ENCODE assay signal across 24 cellular contexts in the genomic region with DNA sequence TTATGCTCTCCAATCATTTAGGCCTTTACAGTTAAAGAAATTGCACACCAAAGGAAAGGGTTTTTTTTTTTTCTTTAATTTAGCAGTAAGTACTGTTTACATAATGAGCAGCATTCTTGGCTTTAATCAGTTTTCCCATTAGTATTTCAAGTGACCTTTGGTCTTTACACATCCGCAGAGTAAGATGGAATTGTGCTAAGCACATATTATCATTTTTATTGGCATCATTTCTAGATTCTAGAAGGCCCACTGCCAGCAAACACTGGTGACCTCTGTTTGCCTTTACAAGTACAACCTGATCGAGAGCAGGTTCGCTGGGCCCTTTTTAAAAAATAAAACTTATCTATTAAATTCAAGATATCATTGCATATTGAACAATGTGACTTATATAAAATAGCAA.
"Had no signal": no experiment of that assay in that cellular context is flagged by ENCODE, and none has a peak within 500 bp of the region (broad histone marks: within the 10 kb centered on the region; RNA-seq: fewer than 3 reads in every experiment).

No MANE protein-coding gene starts in this region.

- H3K9me3 ChIP-seq: adrenal gland, esophagus squamous epithelium, neutrophil, transverse colon, vagina had no signal

- H3K4me2 ChIP-seq: smooth muscle cell had no signal

- H3K9me3 Mint-ChIP-seq: activated CD8-positive, alpha-beta T cell treated with anti-CD3 and anti-CD28 coated beads for 36 hours; activated naive CD4-positive, alpha-beta T cell treated with anti-CD3 and anti-CD28 coated beads, Interleukin-2, amount 50 U/mL, for 24 hours; naive B cell had no signal

- H3K27me3 ChIP-seq: cardiac muscle cell, esophagus squamous epithelium, foreskin keratinocyte, neutrophil, transverse colon, vagina had no signal

- H3K4me1 ChIP-seq: adrenal gland, esophagus squamous epithelium, foreskin keratinocyte, vagina had no signal

- H3K27me3 Mint-ChIP-seq: activated naive CD4-positive, alpha-beta T cell treated with anti-CD3 and anti-CD28 coated beads, Interleukin-2, amount 50 U/mL, for 24 hours; naive B cell; T-helper 17 cell had no signal

- H3K4me1 Mint-ChIP-seq: naive B cell had no signal

- H3K36me3 ChIP-seq: adrenal gland, cardiac muscle cell, neutrophil, transverse colon, vagina, WERI-Rb-1 had no signal

- H3K4me3 ChIP-seq: adrenal gland, cardiac muscle cell, esophagus squamous epithelium, lung, smooth muscle cell, transverse colon, vagina had no signal

- H3K36me3 Mint-ChIP-seq: activated naive CD4-positive, alpha-beta T cell treated with anti-CD3 and anti-CD28 coated beads, Interleukin-2, amount 50 U/mL, for 24 hours; naive B cell had no signal

- DNase-seq: activated CD4-positive, alpha-beta T cell treated with anti-CD3 and anti-CD28 coated beads for 4 hours; activated CD8-positive, alpha-beta memory T cell treated with anti-CD3 and anti-CD28 coated beads, Interleukin-2, amount 50 U/mL, for 4 hours; activated CD8-positive, alpha-beta T cell treated with anti-CD3 and anti-CD28 coated beads for 36 hours; activated effector memory CD4-positive, alpha-beta T cell treated with anti-CD3 and anti-CD28 coated beads, Interleukin-2, amount 50 U/mL, for 16 hours; activated T-cell treated with anti-CD3 and anti-CD28 coated beads, Interleukin-2, amount 50 U/mL, for 48 hours; adrenal gland; effector CD4-positive, alpha-beta T cell; esophagus squamous epithelium; foreskin keratinocyte; head of caudate nucleus; midbrain; naive B cell; stimulated activated CD4-positive, alpha-beta T cell treated with anti-CD3 and anti-CD28 coated beads, Interleukin-4, amount 100 ng/mL, for 4 hours; stimulated activated CD8-positive, alpha-beta memory T cell treated with anti-CD3 and anti-CD28 coated beads, Interleukin-4, amount 100 ng/mL, for 48 hours; stimulated activated naive CD4-positive, alpha-beta T cell treated with Interleukin-2 at 50 U/mL for 16 hours; T-helper 17 cell; transverse colon; WERI-Rb-1 had no signal

- H3K27ac Mint-ChIP-seq: activated CD8-positive, alpha-beta T cell treated with anti-CD3 and anti-CD28 coated beads for 36 hours; activated naive CD4-positive, alpha-beta T cell treated with anti-CD3 and anti-CD28 coated beads, Interleukin-2, amount 50 U/mL, for 24 hours; naive B cell; T-helper 17 cell had no signal

- H3K27ac ChIP-seq: adrenal gland, cardiac muscle cell, esophagus squamous epithelium, foreskin keratinocyte, neutrophil, transverse colon, vagina, WERI-Rb-1 had no signal

- H3K4me3 Mint-ChIP-seq: activated CD8-positive, alpha-beta T cell treated with anti-CD3 and anti-CD28 coated beads for 36 hours; activated naive CD4-positive, alpha-beta T cell treated with anti-CD3 and anti-CD28 coated beads, Interleukin-2, amount 50 U/mL, for 24 hours; naive B cell; T-helper 17 cell had no signal
